Comparison of ENCODE assay signal across 11 cellular contexts in the genomic region with DNA sequence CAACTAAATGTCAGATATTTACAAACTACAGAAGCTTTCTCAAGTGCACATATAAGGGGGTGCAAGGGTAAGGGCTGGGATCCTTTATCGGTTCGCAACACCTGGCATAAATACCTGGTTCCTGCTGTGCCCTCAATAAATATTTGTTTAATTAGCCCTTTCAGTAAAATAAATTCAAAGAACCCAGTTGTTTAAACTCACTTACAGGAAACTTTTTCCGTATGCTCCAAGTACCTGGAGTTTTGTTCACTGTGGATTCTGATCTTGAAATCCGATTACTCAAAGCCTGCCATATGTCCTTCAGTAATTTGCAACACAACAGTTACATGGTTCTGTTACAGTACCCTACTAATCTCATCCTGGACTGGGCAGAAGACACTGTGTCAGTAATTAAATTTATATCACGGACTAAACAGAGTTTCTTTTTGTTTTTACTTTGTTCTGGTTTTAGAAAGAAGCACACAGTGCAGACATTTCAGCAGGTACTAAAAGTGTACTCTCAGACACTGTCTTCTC. TPM values are rescaled to one million over a fixed set of nuclear protein-coding genes. Genes with fewer than 3 reads are reported as not detected.
DNase-seq lines count a peak whose midpoint lies in the region; ATAC-seq, FAIRE-seq and TF ChIP-seq lines count a peak whose summit lies in the region.
"Had no signal": no experiment of that assay in that cellular context is flagged by ENCODE, and none has a peak within 500 bp of the region (broad histone marks: within the 10 kb centered on the region; RNA-seq: fewer than 3 reads in every experiment).

No MANE protein-coding gene starts in this region.

- H3K27me3 ChIP-seq in GM12878 (replicated peaks in 1 of 2; ENCODE audit: control insufficient read depth in 2 of 2, insufficient read depth in 2 of 2, low read length in 1 of 2) (no peaks in the 10 kb centered on the region), neutrophil (no peaks in the 10 kb centered on the region)

- in situ Hi-C loops in GM12878 (cut with MboI), result no loop called here

- peak overlapping the region; percentile 74 for H3K27ac ChIP-seq in KOPT-K1 (ENCODE audit: low read depth, low read length, poor library complexity, severe bottlenecking)
- H3K27ac ChIP-seq in GM12878 (ENCODE audit: control insufficient read depth, insufficient read depth), result peak overlapping the region; percentile 44; the same call in 1 of the 2 replicates
- H3K27ac ChIP-seq in neutrophil, result peak overlapping the region; percentile 78

- H3K4me2 ChIP-seq in GM12878 (ENCODE audit: control insufficient read depth, insufficient read depth), result peak overlapping the region; percentile 68; the same call in 1 of the 2 replicates

- H3K4me1 ChIP-seq in GM12878 (ENCODE audit: control insufficient read depth, insufficient read depth, low read length) (peaks cover 18% of the 10 kb centered on the region), neutrophil (ENCODE audit: control insufficient read depth in 1 of 2, insufficient read depth in 1 of 2, low read depth in 1 of 2, low read length in 1 of 2) (peaks cover 48 to 76% of the 10 kb centered on the region in 2 experiments)

- RAD21 ChIA-PET in GM12878 (lab: Charles Lee; ENCODE audit: unreplicated experiment), result no interaction called here

- TF ChIP-seq POLR2A in GM12878 (IDR thresholded peaks at IDR 0.05; ENCODE audit: low read depth, low read length), result no peak

- H3K4me3 ChIP-seq in GM12878, result no peak overlapping the region
- H3K4me3 ChIP-seq in neutrophil (ENCODE audit: low read depth in 1 of 2, low read length in 1 of 2), result peak overlapping the region in 1 of 2 experiments; percentile 6

- no peak overlapping the region for H3K9ac ChIP-seq in GM12878 (ENCODE audit: control insufficient read depth, insufficient read depth, low read length)

- SMC1A ChIA-PET in GM12878 (lab: Charles Lee; ENCODE audit: uncharacterized antibody, unreplicated experiment), result no interaction called here

- ATAC-seq in GM12878 (no peak), HG03460 (IDR thresholded peaks at IDR 0.05; ENCODE audit: unreplicated experiment) (no peak), GM18519 (IDR thresholded peaks at IDR 0.05; ENCODE audit: low FRiP score, unreplicated experiment) (no peak)

- DNase-seq in DMS 273 (lab: John Stamatoyannopoulos, UW; ENCODE audit: unreplicated experiment), result peak; percentile 59
- no peak for DNase-seq in GM12878 (ENCODE audit: low read depth, low spot score)
- DNase-seq in stimulated activated CD4-positive, alpha-beta T cell treated with anti-CD3 and anti-CD28 coated beads, Interleukin-4, amount 100 ng/mL, for 4 hours, result no peak
- no peak for DNase-seq in AG20443 (ENCODE audit: low spot score)
- DNase-seq: activated CD8-positive, alpha-beta memory T cell treated with anti-CD3 and anti-CD28 coated beads for 24 hours; cortex of kidney; foreskin melanocyte had no signal

- no TSS peak for BruUV-seq in GM12878 (replicated peaks; lab: Mats Ljungman, UMichigan)

- no peaks in the 10 kb centered on the region for H4K20me1 ChIP-seq in GM12878 (ENCODE audit: control insufficient read depth, insufficient read depth)

- no peak for FAIRE-seq in GM12878 (lab: Jason Lieb, UNC)

- H2AFZ ChIP-seq in GM12878 (ENCODE audit: control insufficient read depth, low read depth, low read length), result peak overlapping the region; percentile 30

- POLR2A ChIA-PET in GM12878 (lab: Charles Lee), result interaction anchor here (1.0 kb wide), 1 partner anchor 25 kb away, joined by 8 read pairs; no protein-coding TSS in a partner anchor

- CTCF ChIA-PET in GM12878 (lab: Yijun Ruan, JAX), result interaction anchor here (1.0 kb wide), 1 partner anchor 102 kb away, joined by 3 read pairs; no protein-coding TSS in a partner anchor

- no peaks in the 10 kb centered on the region for H3K79me2 ChIP-seq in GM12878 (ENCODE audit: control insufficient read depth, insufficient read depth, low read length)

- TF ChIP-seq RAD21 in GM12878 (IDR thresholded peaks at IDR 0.05; ENCODE audit: insufficient read depth, low read depth, low read length), result no peak

- no peak for TF ChIP-seq CTCF in GM12878 (IDR thresholded peaks at IDR 0.05 in 2 of 3, conservative IDR thresholded peaks at IDR 0.05 in 1 of 3; ENCODE audit: control insufficient read depth in 2 of 3, extremely low read depth in 1 of 3, insufficient read depth in 1 of 3, low read depth in 3 of 3, low read length in 3 of 3)
- TF ChIP-seq CTCF in neutrophil (IDR thresholded peaks at IDR 0.05), result no peak

- WGBS in GM12878 (ENCODE audit: insufficient coverage, insufficient replicate concordance, low lambda C conversion rate, missing lambda C conversion rate), result 82% methylated on average over 5 of the region's 5 CpGs

- intact Hi-C loops in GM12878 (cut with micrococcal nuclease; ENCODE audit: unreplicated experiment), result no loop called here

- no peaks in the 10 kb centered on the region for H3K9me3 ChIP-seq in KOPT-K1 (ENCODE audit: insufficient read depth, low read length, poor library complexity, severe bottlenecking)
- no peaks in the 10 kb centered on the region for H3K9me3 ChIP-seq in GM12878 (replicated peaks; ENCODE audit: control insufficient read depth, insufficient read depth, low read length)
- no peaks in the 10 kb centered on the region for H3K9me3 ChIP-seq in neutrophil

- H3K36me3 ChIP-seq in KOPT-K1 (ENCODE audit: insufficient read depth, low read length), result no peaks in the 10 kb centered on the region
- no peaks in the 10 kb centered on the region for H3K36me3 ChIP-seq in GM12878 (ENCODE audit: control insufficient read depth in 2 of 2, insufficient read depth in 2 of 2, low read length in 1 of 2)
- no peaks in the 10 kb centered on the region for H3K36me3 ChIP-seq in neutrophil

- TF ChIP-seq EP300 in GM12878 (IDR thresholded peaks at IDR 0.05; ENCODE audit: borderline replicate concordance in 1 of 2, control insufficient read depth in 1 of 2, low read depth in 2 of 2, low read length in 2 of 2), result no peak

TF ChIP-seq in GM12878, 131 proteins besides CTCF, POLR2A, EP300 and RAD21:
- no peak for TF ChIP-seq BCL11A (IDR thresholded peaks at IDR 0.05; ENCODE audit: low read depth, low read length)
- TF ChIP-seq RELA (IDR thresholded peaks at IDR 0.05; ENCODE audit: borderline replicate concordance, partially characterized antibody), result no peak
- no peak for TF ChIP-seq CBX3 (IDR thresholded peaks at IDR 0.05; ENCODE audit: borderline replicate concordance, low read depth)
- TF ChIP-seq NFIC (IDR thresholded peaks at IDR 0.05; ENCODE audit: low read depth, low read length), result no peak
- no peak for TF ChIP-seq NR2C1 (IDR thresholded peaks at IDR 0.05)
- TF ChIP-seq NBN (IDR thresholded peaks at IDR 0.05), result no peak
- TF ChIP-seq, protein P1, sequence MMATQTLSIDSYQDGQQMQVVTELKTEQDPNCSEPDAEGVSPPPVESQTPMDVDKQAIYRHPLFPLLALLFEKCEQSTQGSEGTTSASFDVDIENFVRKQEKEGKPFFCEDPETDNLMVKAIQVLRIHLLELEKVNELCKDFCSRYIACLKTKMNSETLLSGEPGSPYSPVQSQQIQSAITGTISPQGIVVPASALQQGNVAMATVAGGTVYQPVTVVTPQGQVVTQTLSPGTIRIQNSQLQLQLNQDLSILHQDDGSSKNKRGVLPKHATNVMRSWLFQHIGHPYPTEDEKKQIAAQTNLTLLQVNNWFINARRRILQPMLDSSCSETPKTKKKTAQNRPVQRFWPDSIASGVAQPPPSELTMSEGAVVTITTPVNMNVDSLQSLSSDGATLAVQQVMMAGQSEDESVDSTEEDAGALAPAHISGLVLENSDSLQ (IDR thresholded peaks at IDR 0.05), result no peak
- no peak for TF ChIP-seq ZNF274 (IDR thresholded peaks at IDR 0.05; ENCODE audit: insufficient read depth, insufficient read length)
- no peak for TF ChIP-seq HCFC1 (IDR thresholded peaks at IDR 0.05; ENCODE audit: low read length)
- no peak for TF ChIP-seq CHD1 (IDR thresholded peaks at IDR 0.05; ENCODE audit: low read depth, low read length)
- no peak for TF ChIP-seq RB1 (IDR thresholded peaks at IDR 0.05; ENCODE audit: borderline replicate concordance)
- TF ChIP-seq MXI1 (IDR thresholded peaks at IDR 0.05; ENCODE audit: low read depth, low read length), result no peak

RNA-seq across cellular contexts. Expression of a gene that starts 36.9 kb away (rescaled TPM):
- 7.1 and 9.3 TPM in 2 replicates for total RNA-seq in GM12878 (2013; cell fraction: nucleolus; rRNA removed)
- total RNA-seq in GM12878 (2014; rRNA removed) (4.8 and 5.6 TPM in 2 replicates), GM12878 (2014; rRNA removed; fragmentation: Illumina TruSeq; extraction: Trizol) (3.9 and 4.9 TPM in 2 replicates), GM12878 (2021) (4.4 and 4.9 TPM in 2 replicates)
- polyA plus RNA-seq in GM12878 (2011; ENCODE audit: low read depth), result 2.8 TPM
- polyA plus RNA-seq in GM12878 (2011; rRNA removed) (1.2 TPM in 2 replicates), GM12878 (2014; fragmentation: Illumina TruSeq; extraction: Trizol) (4.0 and 4.8 TPM in 2 replicates), GM12878 (2014; fragmentation: Nextera tagmentation; extraction: Ambion mirVana) (1 to 10 TPM in 1 of 2 experiments, under 1 TPM in 1; 0.80 to 1.5 TPM), GM12878 (2014; rRNA removed) (4.8 and 5.5 TPM in 2 replicates), GM12878 (2016; fragmentation: Nextera tagmentation; extraction: Ambion mirVana) (1 to 10 TPM; 4.0 to 4.7 TPM)
- 0.67 and 0.90 TPM in 2 replicates for polyA plus RNA-seq in GM12878 (2011; cell fraction: cytosol; rRNA removed)
- 2.5 and 3.7 TPM in 2 replicates for polyA plus RNA-seq in GM12878 (2011; cell fraction: nucleus; rRNA removed)
- polyA plus RNA-seq in GM12878 (2012), result 5.1 and 6.0 TPM in 2 replicates
- polyA minus RNA-seq in GM12878 (2011; rRNA and poly(A)+ RNA removed), result 2.8 and 4.8 TPM in 2 replicates
- polyA minus RNA-seq in GM12878 (2011; cell fraction: cytosol; rRNA and poly(A)+ RNA removed), result 0.21 and 0.40 TPM in 2 replicates
- polyA minus RNA-seq in GM12878 (2011; cell fraction: nucleus; rRNA and poly(A)+ RNA removed), result 1.2 and 2.0 TPM in 2 replicates
